Comparison of ENCODE assay signal across 9 cellular contexts in genomic region chr5:38555354-38556114, GRCh38. TPM values are rescaled to one million over a fixed set of nuclear protein-coding genes. Genes with fewer than 3 reads are reported as not detected.
DNase-seq lines count a peak whose midpoint lies in the region; ATAC-seq lines count a peak whose summit lies in the region.
"Had no signal": no experiment of that assay in that cellular context is flagged by ENCODE, and none has a peak within 500 bp of the region (broad histone marks: within the 10 kb centered on the region; RNA-seq: fewer than 3 reads in every experiment).

No MANE protein-coding gene starts in this region.

- peak overlapping the region; percentile 52 for H3K4me3 ChIP-seq in HAP-1
- peak overlapping the region; percentile 99 for H3K4me3 ChIP-seq in iPS DF 6.9 (ENCODE audit: low read length)
- peak overlapping the region; percentile 76 to 96 (median 92) for H3K4me3 ChIP-seq in skeletal muscle tissue (ENCODE audit: low read length in 3 of 3)

- peaks cover 10% of the 10 kb centered on the region for H3K4me1 Mint-ChIP-seq in activated CD4-positive, alpha-beta memory T cell treated with anti-CD3 and anti-CD28 coated beads, Interleukin-2, amount 10 ng/mL, durations not matched to agents 7 days and 5 days

- POLR2A ChIA-PET in activated CD4-positive, alpha-beta memory T cell treated with anti-CD3 and anti-CD28 coated beads, Interleukin-2, amount 10 ng/mL, durations not matched to agents 7 days and 5 days (lab: Charles Lee), result no interaction called here

- H3K36me3 ChIP-seq in HAP-1 (replicated peaks) (no peaks in the 10 kb centered on the region), iPS DF 6.9 (ENCODE audit: control insufficient read depth, insufficient read depth, low read length) (no peaks in the 10 kb centered on the region), skeletal muscle tissue (ENCODE audit: control insufficient read depth in 3 of 3, insufficient read depth in 3 of 3, low read length in 3 of 3) (no peaks in the 10 kb centered on the region)

- H3K4me1 ChIP-seq in HAP-1 (peaks cover 14% of the 10 kb centered on the region), iPS DF 6.9 (ENCODE audit: control insufficient read depth, insufficient read depth, low read length) (no peaks in the 10 kb centered on the region; the same call in 1 of the 2 replicates), skeletal muscle tissue (ENCODE audit: control insufficient read depth in 3 of 3, insufficient read depth in 3 of 3, low read length in 3 of 3) (peaks cover 10 to 31% (median 16%) of the 10 kb centered on the region in 3 donors)

- DNase-seq in HAP-1 (ENCODE audit: low spot score in 2 of 2), result peak; percentile 24 to 37
- no peak for DNase-seq in activated CD4-positive, alpha-beta memory T cell treated with anti-CD3 and anti-CD28 coated beads, Interleukin-2, amount 10 ng/mL, durations not matched to agents 7 days and 5 days
- DNase-seq in iPS DF 6.9 (ENCODE audit: low read depth, low spot score), result no peak

- peak overlapping the region; percentile 68 for H3K4me3 Mint-ChIP-seq in activated CD4-positive, alpha-beta memory T cell treated with anti-CD3 and anti-CD28 coated beads, Interleukin-2, amount 10 ng/mL, durations not matched to agents 7 days and 5 days

- no peaks in the 10 kb centered on the region for H3K9me3 Mint-ChIP-seq in activated CD4-positive, alpha-beta memory T cell treated with anti-CD3 and anti-CD28 coated beads, Interleukin-2, amount 10 ng/mL, durations not matched to agents 7 days and 5 days

- no peak for ATAC-seq in GM18861 (IDR thresholded peaks at IDR 0.05; ENCODE audit: unreplicated experiment)
- no peak for ATAC-seq in HG03097 (IDR thresholded peaks at IDR 0.05; ENCODE audit: low FRiP score, unreplicated experiment)
- ATAC-seq in HG03460 (IDR thresholded peaks at IDR 0.05; ENCODE audit: unreplicated experiment), result no peak
- ATAC-seq in GM18873 (IDR thresholded peaks at IDR 0.05; ENCODE audit: low FRiP score, unreplicated experiment), result no peak

- H3K27ac Mint-ChIP-seq in activated CD4-positive, alpha-beta memory T cell treated with anti-CD3 and anti-CD28 coated beads, Interleukin-2, amount 10 ng/mL, durations not matched to agents 7 days and 5 days, result no peak overlapping the region

- 100% methylated on average over 1 of the region's 12 CpGs for WGBS in iPS DF 6.9 (ENCODE audit: insufficient coverage, insufficient read length)

- peaks cover 3% of the 10 kb centered on the region for H3K36me3 Mint-ChIP-seq in activated CD4-positive, alpha-beta memory T cell treated with anti-CD3 and anti-CD28 coated beads, Interleukin-2, amount 10 ng/mL, durations not matched to agents 7 days and 5 days (ENCODE audit: low read depth)

- H3K27me3 ChIP-seq in HAP-1 (ENCODE audit: low read depth) (no peaks in the 10 kb centered on the region), iPS DF 6.9 (ENCODE audit: control insufficient read depth, insufficient read depth, low read length) (no peaks in the 10 kb centered on the region), skeletal muscle tissue (ENCODE audit: control insufficient read depth in 3 of 3, insufficient read depth in 3 of 3, low read length in 3 of 3) (no peaks in the 10 kb centered on the region)

- CTCF ChIA-PET in activated CD4-positive, alpha-beta memory T cell treated with anti-CD3 and anti-CD28 coated beads, Interleukin-2, amount 10 ng/mL, durations not matched to agents 7 days and 5 days (lab: Charles Lee), result interaction anchor here (1.2 to 4.7 kb wide), 2 partner anchors 14 to 114 kb away, joined by 3 to 31 read pairs; no protein-coding TSS in a partner anchor

- H3K27me3 Mint-ChIP-seq in activated CD4-positive, alpha-beta memory T cell treated with anti-CD3 and anti-CD28 coated beads, Interleukin-2, amount 10 ng/mL, durations not matched to agents 7 days and 5 days, result peaks cover 65% of the 10 kb centered on the region

- in situ Hi-C loops in HAP-1 (cut with MboI; ENCODE audit: low sequenced_read_pairs), result no loop called here

- H3K9ac ChIP-seq in skeletal muscle tissue (ENCODE audit: low read depth in 1 of 3, low read length in 3 of 3), result peak overlapping the region; percentile 85 to 88 (median 85)

- H3K9me3 ChIP-seq in HAP-1, result no peaks in the 10 kb centered on the region
- no peaks in the 10 kb centered on the region for H3K9me3 ChIP-seq in iPS DF 6.9 (ENCODE audit: control insufficient read depth, insufficient read depth, low read length)
- H3K9me3 ChIP-seq in skeletal muscle tissue (ENCODE audit: control insufficient read depth in 3 of 3, low read length in 3 of 3), result no peaks in the 10 kb centered on the region

- H3K27ac ChIP-seq in iPS DF 6.9 (ENCODE audit: low read length) (no peak overlapping the region), skeletal muscle tissue (ENCODE audit: low read depth, low read length) (peak overlapping the region; percentile 92)
- H3K27ac ChIP-seq: HL-60 had no signal

RNA-seq across cellular contexts. Expression of gene LIFR, which starts 0.9 kb away (rescaled TPM):
- total RNA-seq in activated CD4-positive, alpha-beta memory T cell treated with anti-CD3 and anti-CD28 coated beads, Interleukin-2, amount 10 ng/mL, durations not matched to agents 7 days and 5 days, result under 1 TPM; 0.05 to 0.18 TPM
- total RNA-seq in skeletal muscle tissue, result 101 TPM

Comparison
In these comparisons a context has a peak if more than half of its experiments do, and no peak if none do; other contexts are left out.
1. DNase-seq: peak in HAP-1 (2 of 2); none in activated CD4-positive, alpha-beta memory T cell treated with anti-CD3 and anti-CD28 coated beads, Interleukin-2, amount 10 ng/mL, durations not matched to agents 7 days and 5 days (single experiment) and iPS DF 6.9 (single experiment).
2. RNA of gene LIFR, which starts 0.9 kb away (total RNA-seq): 101 TPM in skeletal muscle tissue (single experiment); 0.05 to 0.18 TPM in activated CD4-positive, alpha-beta memory T cell treated with anti-CD3 and anti-CD28 coated beads, Interleukin-2, amount 10 ng/mL, durations not matched to agents 7 days and 5 days; every median in the first group is over 10 times any median in the second.
3. Peak in every context shown above with its lines, with median percentiles within 50 percentile points of each other: H3K4me3 ChIP-seq.